Comparison of ENCODE assay signal across 8 cellular contexts in the genomic region with DNA sequence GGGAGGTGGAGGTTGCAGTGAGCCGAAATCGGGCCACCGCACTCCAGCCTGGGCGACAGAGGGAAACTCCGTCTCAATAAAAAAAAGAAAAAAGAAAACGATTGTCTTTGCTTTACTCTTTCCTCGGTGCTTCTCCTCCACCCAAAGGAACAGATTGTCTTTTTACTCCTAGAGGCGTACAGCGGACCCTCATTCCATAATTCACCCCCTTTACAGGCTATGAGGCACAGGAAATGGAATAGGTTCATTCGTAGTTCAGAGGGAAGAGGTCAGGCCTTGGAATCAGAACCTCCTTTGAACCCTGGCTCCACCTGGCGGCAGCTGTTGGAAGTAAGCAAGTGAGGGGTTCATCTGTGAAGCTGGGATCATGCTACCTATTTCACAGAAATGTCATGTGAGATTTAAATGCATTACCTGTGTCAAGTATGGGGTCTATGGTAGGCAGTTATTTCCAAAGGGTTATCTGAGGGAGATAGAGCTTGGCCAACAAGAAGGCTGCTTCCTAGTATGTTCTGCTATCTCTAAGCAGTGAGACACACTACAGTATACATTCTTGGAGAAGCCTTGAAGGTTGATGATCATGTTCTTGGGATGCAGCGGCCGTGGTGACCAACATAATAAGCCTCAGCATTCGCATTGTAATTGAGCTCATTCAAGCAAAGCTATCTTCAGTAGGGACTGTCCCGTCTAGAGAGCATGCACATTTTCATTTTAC. TPM values are rescaled to one million over a fixed set of nuclear protein-coding genes. Genes with fewer than 3 reads are reported as not detected.
DNase-seq lines count a peak whose midpoint lies in the region; ATAC-seq lines count a peak whose summit lies in the region.

No MANE protein-coding gene starts in this region.

- no peaks in the 10 kb centered on the region for H3K36me3 ChIP-seq in CD4-positive, CD25-positive, alpha-beta regulatory T cell (ENCODE audit: control insufficient read depth, insufficient read depth, low read length)
- H3K36me3 ChIP-seq in mesenchymal stem cell (ENCODE audit: control insufficient read depth in 1 of 2, insufficient read depth in 2 of 2, low read depth in 1 of 2, low read length in 2 of 2): no peaks in the 10 kb centered on the region

- peak; percentile 74 to 84 (median 81) for DNase-seq in CD4-positive, CD25-positive, alpha-beta regulatory T cell
- DNase-seq in NCI-H69 (lab: John Stamatoyannopoulos, UW): peak; percentile 85
- DNase-seq in activated CD4-positive, alpha-beta T cell treated with anti-CD3 and anti-CD28 coated beads, Interleukin-2, amount 10 ng/mL, durations not matched to agents 7 days and 5 days: peak; percentile 91
- peak; percentile 71 for DNase-seq in mesenchymal stem cell
- peak; percentile 66 for DNase-seq in stimulated activated CD8-positive, alpha-beta memory T cell treated with anti-CD3 and anti-CD28 coated beads, Interleukin-12 subunit alpha, Interleukin-12 subunit beta, amount 100 ng/mL, for 4 hours (ENCODE audit: low read depth)

- H3K36me3 Mint-ChIP-seq in CD4-positive, CD25-positive, alpha-beta regulatory T cell: no peaks in the 10 kb centered on the region
- peaks cover under 1% of the 10 kb centered on the region for H3K36me3 Mint-ChIP-seq in activated CD4-positive, alpha-beta T cell treated with anti-CD3 and anti-CD28 coated beads, Interleukin-2, amount 10 ng/mL, durations not matched to agents 7 days and 5 days (ENCODE audit: low read depth)
- H3K36me3 Mint-ChIP-seq in dendritic cell treated with granulocyte-macrophage colony-stimulating factor and Interleukin-4, amounts not matched to agents 40 ng/mL and 50 ng/mL, for 4 days (ENCODE audit: low read depth): no peaks in the 10 kb centered on the region

- no peak overlapping the region for H2BK12ac ChIP-seq in mesenchymal stem cell (ENCODE audit: low read length in 2 of 2)

- intact Hi-C loops in dendritic cell treated with granulocyte-macrophage colony-stimulating factor and Interleukin-4, amounts not matched to agents 40 ng/mL and 50 ng/mL, for 4 days (cut with micrococcal nuclease): no loop called here

- 60% methylated on average over 13 of the region's 15 CpGs for WGBS in mesenchymal stem cell

- H3K18ac ChIP-seq in mesenchymal stem cell (ENCODE audit: low read depth in 1 of 2, low read length in 2 of 2): no peak overlapping the region

- POLR2A ChIA-PET in activated CD4-positive, alpha-beta T cell treated with anti-CD3 and anti-CD28 coated beads, Interleukin-2, amount 10 ng/mL, durations not matched to agents 7 days and 5 days (lab: Charles Lee): no interaction called here

- peak overlapping the region; percentile 42 for H3K27ac ChIP-seq in CD4-positive, CD25-positive, alpha-beta regulatory T cell (ENCODE audit: insufficient read depth, low read length, poor library complexity, severe bottlenecking)
- no peak overlapping the region for H3K27ac ChIP-seq in mesenchymal stem cell (ENCODE audit: low read length, poor library complexity, severe bottlenecking)

- no peak overlapping the region for H2AK5ac ChIP-seq in mesenchymal stem cell (ENCODE audit: low read length, severe bottlenecking)

- peaks cover 3% of the 10 kb centered on the region for H3K4me1 ChIP-seq in CD4-positive, CD25-positive, alpha-beta regulatory T cell (ENCODE audit: control insufficient read depth, insufficient read depth, low read length, poor library complexity, severe bottlenecking)
- peaks cover 2% of the 10 kb centered on the region for H3K4me1 ChIP-seq in mesenchymal stem cell (ENCODE audit: control insufficient read depth, insufficient read depth, low read depth, low read length)

- peak overlapping the region; percentile 43 for H3K9ac ChIP-seq in mesenchymal stem cell (ENCODE audit: low read length)

- H3K14ac ChIP-seq in mesenchymal stem cell (ENCODE audit: low read length in 2 of 2): no peak overlapping the region

- no peaks in the 10 kb centered on the region for H3K79me1 ChIP-seq in mesenchymal stem cell (replicated peaks; ENCODE audit: low read length, poor library complexity, severe bottlenecking)

- peak overlapping the region; percentile 45 to 82 (median 74) for H3K4me3 Mint-ChIP-seq in CD4-positive, CD25-positive, alpha-beta regulatory T cell
- no peak overlapping the region for H3K4me3 Mint-ChIP-seq in activated CD4-positive, alpha-beta T cell treated with anti-CD3 and anti-CD28 coated beads, Interleukin-2, amount 10 ng/mL, durations not matched to agents 7 days and 5 days
- peak overlapping the region; percentile 23 for H3K4me3 Mint-ChIP-seq in dendritic cell treated with granulocyte-macrophage colony-stimulating factor and Interleukin-4, amounts not matched to agents 40 ng/mL and 50 ng/mL, for 4 days

- H4K8ac ChIP-seq in mesenchymal stem cell (ENCODE audit: low read length): no peak overlapping the region

- peaks cover 6% of the 10 kb centered on the region for H3K27me3 Mint-ChIP-seq in CD4-positive, CD25-positive, alpha-beta regulatory T cell
- H3K27me3 Mint-ChIP-seq in activated CD4-positive, alpha-beta T cell treated with anti-CD3 and anti-CD28 coated beads, Interleukin-2, amount 10 ng/mL, durations not matched to agents 7 days and 5 days: no peaks in the 10 kb centered on the region
- H3K27me3 Mint-ChIP-seq in dendritic cell treated with granulocyte-macrophage colony-stimulating factor and Interleukin-4, amounts not matched to agents 40 ng/mL and 50 ng/mL, for 4 days: no peaks in the 10 kb centered on the region

- CTCF ChIA-PET in activated CD4-positive, alpha-beta T cell treated with anti-CD3 and anti-CD28 coated beads, Interleukin-2, amount 10 ng/mL, durations not matched to agents 7 days and 5 days (lab: Charles Lee): interaction anchor here (0.5 to 3.3 kb wide), 22 partner anchors 9 to 449 kb away, joined by 3 to 28 read pairs (median 4); a partner anchor contains a TSS

- H2BK5ac ChIP-seq in mesenchymal stem cell (ENCODE audit: low read depth, low read length, poor library complexity, severe bottlenecking): no peak overlapping the region

- no peaks in the 10 kb centered on the region for H3K9me3 Mint-ChIP-seq in CD4-positive, CD25-positive, alpha-beta regulatory T cell
- H3K9me3 Mint-ChIP-seq in activated CD4-positive, alpha-beta T cell treated with anti-CD3 and anti-CD28 coated beads, Interleukin-2, amount 10 ng/mL, durations not matched to agents 7 days and 5 days: no peaks in the 10 kb centered on the region
- no peaks in the 10 kb centered on the region for H3K9me3 Mint-ChIP-seq in dendritic cell treated with granulocyte-macrophage colony-stimulating factor and Interleukin-4, amounts not matched to agents 40 ng/mL and 50 ng/mL, for 4 days

- peak overlapping the region; percentile 70 for H3K4me3 ChIP-seq in CD4-positive, CD25-positive, alpha-beta regulatory T cell (ENCODE audit: low read depth, low read length)
- no peak overlapping the region for H3K4me3 ChIP-seq in mesenchymal stem cell (ENCODE audit: insufficient read depth in 1 of 2, low read depth in 1 of 2, low read length in 2 of 2)

- no peaks in the 10 kb centered on the region for H3K9me3 ChIP-seq in CD4-positive, CD25-positive, alpha-beta regulatory T cell (ENCODE audit: control insufficient read depth in 2 of 2, low read length in 2 of 2)
- no peaks in the 10 kb centered on the region for H3K9me3 ChIP-seq in mesenchymal stem cell (ENCODE audit: control insufficient read depth, low read length)

- H2AFZ ChIP-seq in mesenchymal stem cell (ENCODE audit: low read depth, low read length): no peak overlapping the region

- no peak overlapping the region for H3K4ac ChIP-seq in mesenchymal stem cell (ENCODE audit: low read depth in 1 of 2, low read length in 2 of 2)

- H4K91ac ChIP-seq in mesenchymal stem cell (ENCODE audit: low read length): no peak overlapping the region

- no peak overlapping the region for H3K23ac ChIP-seq in mesenchymal stem cell (ENCODE audit: low read length in 2 of 2)

- peak; percentile 87 to 89 for ATAC-seq in CD4-positive, CD25-positive, alpha-beta regulatory T cell (ENCODE audit: low read depth in 2 of 2)
- ATAC-seq in HG02642 (IDR thresholded peaks at IDR 0.05; ENCODE audit: poor library complexity, unreplicated experiment) (peak; percentile 56), HG03139 (IDR thresholded peaks at IDR 0.05; ENCODE audit: unreplicated experiment) (no peak)

- H3K27ac Mint-ChIP-seq in CD4-positive, CD25-positive, alpha-beta regulatory T cell: peak overlapping the region in 2 of 3 donors; percentile 59 to 85
- no peak overlapping the region for H3K27ac Mint-ChIP-seq in activated CD4-positive, alpha-beta T cell treated with anti-CD3 and anti-CD28 coated beads, Interleukin-2, amount 10 ng/mL, durations not matched to agents 7 days and 5 days
- peak overlapping the region; percentile 41 for H3K27ac Mint-ChIP-seq in dendritic cell treated with granulocyte-macrophage colony-stimulating factor and Interleukin-4, amounts not matched to agents 40 ng/mL and 50 ng/mL, for 4 days

- peaks cover 4 to 8% (median 4%) of the 10 kb centered on the region in 4 donors for H3K4me1 Mint-ChIP-seq in CD4-positive, CD25-positive, alpha-beta regulatory T cell
- H3K4me1 Mint-ChIP-seq in activated CD4-positive, alpha-beta T cell treated with anti-CD3 and anti-CD28 coated beads, Interleukin-2, amount 10 ng/mL, durations not matched to agents 7 days and 5 days: peaks cover 10% of the 10 kb centered on the region
- H3K4me1 Mint-ChIP-seq in dendritic cell treated with granulocyte-macrophage colony-stimulating factor and Interleukin-4, amounts not matched to agents 40 ng/mL and 50 ng/mL, for 4 days (ENCODE audit: low read depth): peaks cover 6% of the 10 kb centered on the region

- H2BK15ac ChIP-seq in mesenchymal stem cell (ENCODE audit: low read depth, poor library complexity, severe bottlenecking): no peak overlapping the region

- H3K4me2 ChIP-seq in mesenchymal stem cell (ENCODE audit: low read length, poor library complexity, severe bottlenecking): peak overlapping the region; percentile 60

- H2BK120ac ChIP-seq in mesenchymal stem cell (ENCODE audit: low read depth, low read length): no peak overlapping the region

- H3K27me3 ChIP-seq in CD4-positive, CD25-positive, alpha-beta regulatory T cell (ENCODE audit: control insufficient read depth, insufficient read depth, low read length): no peaks in the 10 kb centered on the region
- H3K27me3 ChIP-seq in mesenchymal stem cell (ENCODE audit: control insufficient read depth in 1 of 2, insufficient read depth in 1 of 2, low read length in 2 of 2): peaks cover 0 to under 1% of the 10 kb centered on the region in 2 experiments

RNA-seq across cellular contexts. Expression of a gene that starts 18.6 kb away (rescaled TPM):
- 14.0 TPM for total RNA-seq in CD4-positive, CD25-positive, alpha-beta regulatory T cell
- 10 to 100 TPM in 2 of 4 donors, 1 to 10 TPM in 2; 8.1 to 16.0 (median 12.2) TPM for polyA plus RNA-seq in CD4-positive, CD25-positive, alpha-beta regulatory T cell
- 10 to 100 TPM; 12.8 to 13.8 TPM for total RNA-seq in activated CD4-positive, alpha-beta T cell treated with anti-CD3 and anti-CD28 coated beads, Interleukin-2, amount 10 ng/mL, durations not matched to agents 7 days and 5 days
- polyA plus RNA-seq in mesenchymal stem cell (2013, experiment 1 of 2): 7.4 TPM
- 6.7 TPM for polyA plus RNA-seq in mesenchymal stem cell (2013, experiment 2 of 2)

RNA-seq across cellular contexts. Expression of a gene that starts 22.0 kb away (rescaled TPM):
- total RNA-seq in CD4-positive, CD25-positive, alpha-beta regulatory T cell: 104 TPM
- 10 to 100 TPM; 12.7 to 15.5 (median 13.8) TPM for polyA plus RNA-seq in CD4-positive, CD25-positive, alpha-beta regulatory T cell
- 10 to 100 TPM; 78.6 to 80.1 TPM for total RNA-seq in activated CD4-positive, alpha-beta T cell treated with anti-CD3 and anti-CD28 coated beads, Interleukin-2, amount 10 ng/mL, durations not matched to agents 7 days and 5 days
- polyA plus RNA-seq in mesenchymal stem cell (2013, experiment 1 of 2): 38.9 TPM
- polyA plus RNA-seq in mesenchymal stem cell (2013, experiment 2 of 2): 37.7 TPM

RNA-seq across cellular contexts. Expression of a gene that starts 29.4 kb away (rescaled TPM):
- 179 TPM for total RNA-seq in CD4-positive, CD25-positive, alpha-beta regulatory T cell
- 1 to 10 TPM; 2.3 to 4.2 (median 3.3) TPM for polyA plus RNA-seq in CD4-positive, CD25-positive, alpha-beta regulatory T cell
- 100 to 1,000 TPM in 1 of 2 experiments, 10 to 100 TPM in 1; 88.9 to 109 TPM for total RNA-seq in activated CD4-positive, alpha-beta T cell treated with anti-CD3 and anti-CD28 coated beads, Interleukin-2, amount 10 ng/mL, durations not matched to agents 7 days and 5 days
- polyA plus RNA-seq in mesenchymal stem cell (2013, experiment 1 of 2): 61.7 TPM
- polyA plus RNA-seq in mesenchymal stem cell (2013, experiment 2 of 2): 57.4 TPM

RNA-seq across cellular contexts. Expression of a gene that starts 43.3 kb away (rescaled TPM):
- total RNA-seq in CD4-positive, CD25-positive, alpha-beta regulatory T cell: 9.3 TPM
- polyA plus RNA-seq in CD4-positive, CD25-positive, alpha-beta regulatory T cell: 1 to 10 TPM; 1.4 to 3.5 (median 2.5) TPM
- total RNA-seq in activated CD4-positive, alpha-beta T cell treated with anti-CD3 and anti-CD28 coated beads, Interleukin-2, amount 10 ng/mL, durations not matched to agents 7 days and 5 days: 10 to 100 TPM; 17.0 to 18.3 TPM
- polyA plus RNA-seq in mesenchymal stem cell (2013, experiment 1 of 2): 3.1 TPM
- polyA plus RNA-seq in mesenchymal stem cell (2013, experiment 2 of 2): 3.3 TPM

RNA-seq across cellular contexts. Expression of a gene that starts 57.3 kb away (rescaled TPM):
- 12.1 TPM for total RNA-seq in CD4-positive, CD25-positive, alpha-beta regulatory T cell
- 10 to 100 TPM; 34.5 to 59.1 (median 50.5) TPM for polyA plus RNA-seq in CD4-positive, CD25-positive, alpha-beta regulatory T cell
- total RNA-seq in activated CD4-positive, alpha-beta T cell treated with anti-CD3 and anti-CD28 coated beads, Interleukin-2, amount 10 ng/mL, durations not matched to agents 7 days and 5 days: 10 to 100 TPM; 13.3 to 13.8 TPM
- polyA plus RNA-seq in mesenchymal stem cell (2013, experiment 1 of 2): 6.7 TPM
- 7.8 TPM for polyA plus RNA-seq in mesenchymal stem cell (2013, experiment 2 of 2)
